ENCODE assay signal across 11 cellular contexts in genomic region chr3:119206611-119207511, GRCh38. TPM values are rescaled to one million over a fixed set of nuclear protein-coding genes. Genes with fewer than 3 reads are reported as not detected.
DNase-seq lines count a peak whose midpoint lies in the region; ATAC-seq and TF ChIP-seq lines count a peak whose summit lies in the region.
"Had no signal": no experiment of that assay in that cellular context is flagged by ENCODE, and none has a peak within 500 bp of the region (broad histone marks: within the 10 kb centered on the region; RNA-seq: fewer than 3 reads in every experiment).

No MANE protein-coding gene starts in this region.

- intact Hi-C loops in posterior vena cava (cut with DNase I) = no loop called here

- H3K4me1 Mint-ChIP-seq in GM23338 (peaks cover 12% of the 10 kb centered on the region; the same call in 2 of the 3 replicates), neural progenitor cell (peaks cover 15% of the 10 kb centered on the region)

- H3K27ac Mint-ChIP-seq in GM23338 = no peak overlapping the region
- H3K27ac Mint-ChIP-seq in neural progenitor cell = no peak overlapping the region

- H3K9me3 Mint-ChIP-seq in GM23338 (peaks cover 3% of the 10 kb centered on the region; the same call in 1 of the 3 replicates), neural progenitor cell (no peaks in the 10 kb centered on the region)

- H3K79me2 ChIP-seq in GM23338 (replicated peaks; ENCODE audit: insufficient read depth) (no peaks in the 10 kb centered on the region), neural progenitor cell (ENCODE audit: low read depth) (no peaks in the 10 kb centered on the region)

- no peak overlapping the region for H3K9ac ChIP-seq in neural progenitor cell

- H3F3A ChIP-seq in GM23338 (replicated peaks; ENCODE audit: low read depth) (no peaks in the 10 kb centered on the region), neural progenitor cell (ENCODE audit: low read depth) (no peaks in the 10 kb centered on the region)

- H3K4me3 Mint-ChIP-seq in GM23338 (no peak overlapping the region), neural progenitor cell (no peak overlapping the region)

- peak in 1 of 2 experiments; percentile 24; a peak in 1 of 4 replicates for TF ChIP-seq CTCF in GM23338 (conservative IDR thresholded peaks at IDR 0.05; ENCODE audit: low read depth in 2 of 2)
- peak; percentile 33 for TF ChIP-seq CTCF in epithelial cell of esophagus (IDR thresholded peaks at IDR 0.05; ENCODE audit: insufficient read depth, low read depth, low read length, missing control alignments)
- TF ChIP-seq CTCF in neural progenitor cell (IDR thresholded peaks at IDR 0.05) = no peak

- no peaks in the 10 kb centered on the region for H3K9me2 ChIP-seq in GM23338 (ENCODE audit: insufficient read depth)

- no peak overlapping the region for H3K4me2 ChIP-seq in GM23338
- H3K4me2 ChIP-seq in neural progenitor cell = no peak overlapping the region

- H3K36me3 Mint-ChIP-seq in GM23338 (ENCODE audit: low read depth) = peaks cover 9% of the 10 kb centered on the region
- peaks cover 14% of the 10 kb centered on the region for H3K36me3 Mint-ChIP-seq in neural progenitor cell

- H3K36me3 ChIP-seq in GM23338 (ENCODE audit: insufficient read depth) = peaks cover 8% of the 10 kb centered on the region; the same call in 1 of the 2 replicates
- H3K36me3 ChIP-seq in neural progenitor cell = no peaks in the 10 kb centered on the region

- H3K4me3 ChIP-seq in GM23338 = no peak overlapping the region
- H3K4me3 ChIP-seq in epithelial cell of esophagus (ENCODE audit: low read length) = no peak overlapping the region
- no peak overlapping the region for H3K4me3 ChIP-seq in neural progenitor cell

- peaks cover 6% of the 10 kb centered on the region for H3K27me3 Mint-ChIP-seq in GM23338 (ENCODE audit: insufficient read depth, low read depth, poor library complexity)
- no peaks in the 10 kb centered on the region for H3K27me3 Mint-ChIP-seq in neural progenitor cell (ENCODE audit: insufficient read depth, low read depth)

- H3K4me1 ChIP-seq in GM23338 (ENCODE audit: insufficient read depth) = peaks cover 9% of the 10 kb centered on the region
- H3K4me1 ChIP-seq in neural progenitor cell = no peaks in the 10 kb centered on the region

- H3K27ac ChIP-seq in GM23338 (ENCODE audit: low read depth) (peak overlapping the region; percentile 74; the same call in 1 of the 2 replicates), neural progenitor cell (no peak overlapping the region)
- H3K27ac ChIP-seq: WERI-Rb-1 had no signal

- ATAC-seq in GM23338 = peak; percentile 84
- ATAC-seq in GM19023 (IDR thresholded peaks at IDR 0.05; ENCODE audit: unreplicated experiment) = no peak

- H2AFZ ChIP-seq in GM23338 = no peak overlapping the region
- no peak overlapping the region for H2AFZ ChIP-seq in neural progenitor cell (replicated peaks)

- H3K9me3 ChIP-seq in neural progenitor cell (ENCODE audit: low read depth) = no peaks in the 10 kb centered on the region

- H3K27me3 ChIP-seq in GM23338 (ENCODE audit: insufficient read depth) = no peaks in the 10 kb centered on the region
- no peaks in the 10 kb centered on the region for H3K27me3 ChIP-seq in neural progenitor cell

- DNase-seq in GM23338 (ENCODE audit: low spot score) (peak; percentile 36), NCI-H2171 treated with DMSO at 0.1 percent for 48 hours (lab: John Stamatoyannopoulos, UW) (peak; percentile 80), epithelial cell of esophagus (ENCODE audit: low read depth) (peak; percentile 90), neural progenitor cell (ENCODE audit: low spot score) (peak; percentile 6), posterior vena cava (ENCODE audit: low spot score) (no peak), inferior parietal cortex (ENCODE audit: extremely low spot score) (no peak), COLO829 (ENCODE audit: low spot score) (no peak)
- DNase-seq: kidney glomerular epithelial cell, WERI-Rb-1 had no signal

- H4K20me1 ChIP-seq in GM23338 (replicated peaks; ENCODE audit: insufficient read depth) (peaks cover 11% of the 10 kb centered on the region; the same call in 1 of the 2 replicates), neural progenitor cell (ENCODE audit: low read depth) (no peaks in the 10 kb centered on the region)

TF ChIP-seq in GM23338, 12 proteins besides CTCF, POLR2A, EP300 and RAD21 (continues in another document):
- TF ChIP-seq EZH2 (IDR thresholded peaks at IDR 0.05; ENCODE audit: low read depth, unreplicated experiment) (no peak), CREB1 (CRISPR knock-in tag; IDR thresholded peaks at IDR 0.05; ENCODE audit: low read depth) (no peak), STAT1 (IDR thresholded peaks at IDR 0.05; ENCODE audit: unreplicated experiment) (no peak), ZNF331 (CRISPR knock-in tag; IDR thresholded peaks at IDR 0.05; ENCODE audit: low read depth) (no peak), EZH2phosphoT487 (IDR thresholded peaks at IDR 0.05; ENCODE audit: unreplicated experiment) (no peak)
- TF ChIP-seq, protein P1, sequence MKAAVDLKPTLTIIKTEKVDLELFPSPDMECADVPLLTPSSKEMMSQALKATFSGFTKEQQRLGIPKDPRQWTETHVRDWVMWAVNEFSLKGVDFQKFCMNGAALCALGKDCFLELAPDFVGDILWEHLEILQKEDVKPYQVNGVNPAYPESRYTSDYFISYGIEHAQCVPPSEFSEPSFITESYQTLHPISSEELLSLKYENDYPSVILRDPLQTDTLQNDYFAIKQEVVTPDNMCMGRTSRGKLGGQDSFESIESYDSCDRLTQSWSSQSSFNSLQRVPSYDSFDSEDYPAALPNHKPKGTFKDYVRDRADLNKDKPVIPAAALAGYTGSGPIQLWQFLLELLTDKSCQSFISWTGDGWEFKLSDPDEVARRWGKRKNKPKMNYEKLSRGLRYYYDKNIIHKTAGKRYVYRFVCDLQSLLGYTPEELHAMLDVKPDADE (IDR thresholded peaks at IDR 0.05) = no peak
- TF ChIP-seq, protein P2, sequence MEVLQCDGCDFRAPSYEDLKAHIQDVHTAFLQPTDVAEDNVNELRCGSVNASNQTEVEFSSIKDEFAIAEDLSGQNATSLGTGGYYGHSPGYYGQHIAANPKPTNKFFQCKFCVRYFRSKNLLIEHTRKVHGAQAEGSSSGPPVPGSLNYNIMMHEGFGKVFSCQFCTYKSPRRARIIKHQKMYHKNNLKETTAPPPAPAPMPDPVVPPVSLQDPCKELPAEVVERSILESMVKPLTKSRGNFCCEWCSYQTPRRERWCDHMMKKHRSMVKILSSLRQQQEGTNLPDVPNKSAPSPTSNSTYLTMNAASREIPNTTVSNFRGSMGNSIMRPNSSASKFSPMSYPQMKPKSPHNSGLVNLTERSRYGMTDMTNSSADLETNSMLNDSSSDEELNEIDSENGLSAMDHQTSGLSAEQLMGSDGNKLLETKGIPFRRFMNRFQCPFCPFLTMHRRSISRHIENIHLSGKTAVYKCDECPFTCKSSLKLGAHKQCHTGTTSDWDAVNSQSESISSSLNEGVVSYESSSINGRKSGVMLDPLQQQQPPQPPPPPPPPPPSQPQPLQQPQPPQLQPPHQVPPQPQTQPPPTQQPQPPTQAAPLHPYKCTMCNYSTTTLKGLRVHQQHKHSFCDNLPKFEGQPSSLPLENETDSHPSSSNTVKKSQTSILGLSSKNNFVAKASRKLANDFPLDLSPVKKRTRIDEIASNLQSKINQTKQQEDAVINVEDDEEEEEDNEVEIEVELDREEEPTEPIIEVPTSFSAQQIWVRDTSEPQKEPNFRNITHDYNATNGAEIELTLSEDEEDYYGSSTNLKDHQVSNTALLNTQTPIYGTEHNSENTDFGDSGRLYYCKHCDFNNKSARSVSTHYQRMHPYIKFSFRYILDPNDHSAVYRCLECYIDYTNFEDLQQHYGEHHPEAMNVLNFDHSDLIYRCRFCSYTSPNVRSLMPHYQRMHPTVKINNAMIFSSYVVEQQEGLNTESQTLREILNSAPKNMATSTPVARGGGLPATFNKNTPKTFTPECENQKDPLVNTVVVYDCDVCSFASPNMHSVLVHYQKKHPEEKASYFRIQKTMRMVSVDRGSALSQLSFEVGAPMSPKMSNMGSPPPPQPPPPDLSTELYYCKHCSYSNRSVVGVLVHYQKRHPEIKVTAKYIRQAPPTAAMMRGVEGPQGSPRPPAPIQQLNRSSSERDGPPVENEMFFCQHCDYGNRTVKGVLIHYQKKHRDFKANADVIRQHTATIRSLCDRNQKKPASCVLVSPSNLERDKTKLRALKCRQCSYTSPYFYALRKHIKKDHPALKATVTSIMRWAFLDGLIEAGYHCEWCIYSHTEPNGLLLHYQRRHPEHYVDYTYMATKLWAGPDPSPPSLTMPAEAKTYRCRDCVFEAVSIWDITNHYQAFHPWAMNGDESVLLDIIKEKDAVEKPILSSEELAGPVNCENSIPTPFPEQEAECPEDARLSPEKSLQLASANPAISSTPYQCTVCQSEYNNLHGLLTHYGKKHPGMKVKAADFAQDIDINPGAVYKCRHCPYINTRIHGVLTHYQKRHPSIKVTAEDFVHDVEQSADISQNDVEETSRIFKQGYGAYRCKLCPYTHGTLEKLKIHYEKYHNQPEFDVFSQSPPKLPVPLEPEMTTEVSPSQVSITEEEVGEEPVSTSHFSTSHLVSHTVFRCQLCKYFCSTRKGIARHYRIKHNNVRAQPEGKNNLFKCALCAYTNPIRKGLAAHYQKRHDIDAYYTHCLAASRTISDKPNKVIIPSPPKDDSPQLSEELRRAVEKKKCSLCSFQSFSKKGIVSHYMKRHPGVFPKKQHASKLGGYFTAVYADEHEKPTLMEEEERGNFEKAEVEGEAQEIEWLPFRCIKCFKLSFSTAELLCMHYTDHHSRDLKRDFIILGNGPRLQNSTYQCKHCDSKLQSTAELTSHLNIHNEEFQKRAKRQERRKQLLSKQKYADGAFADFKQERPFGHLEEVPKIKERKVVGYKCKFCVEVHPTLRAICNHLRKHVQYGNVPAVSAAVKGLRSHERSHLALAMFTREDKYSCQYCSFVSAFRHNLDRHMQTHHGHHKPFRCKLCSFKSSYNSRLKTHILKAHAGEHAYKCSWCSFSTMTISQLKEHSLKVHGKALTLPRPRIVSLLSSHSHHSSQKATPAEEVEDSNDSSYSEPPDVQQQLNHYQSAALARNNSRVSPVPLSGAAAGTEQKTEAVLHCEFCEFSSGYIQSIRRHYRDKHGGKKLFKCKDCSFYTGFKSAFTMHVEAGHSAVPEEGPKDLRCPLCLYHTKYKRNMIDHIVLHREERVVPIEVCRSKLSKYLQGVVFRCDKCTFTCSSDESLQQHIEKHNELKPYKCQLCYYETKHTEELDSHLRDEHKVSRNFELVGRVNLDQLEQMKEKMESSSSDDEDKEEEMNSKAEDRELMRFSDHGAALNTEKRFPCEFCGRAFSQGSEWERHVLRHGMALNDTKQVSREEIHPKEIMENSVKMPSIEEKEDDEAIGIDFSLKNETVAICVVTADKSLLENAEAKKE (CRISPR knock-in tag; IDR thresholded peaks at IDR 0.05) = no peak

RNA-seq across cellular contexts. Expression of gene UPK1B, which starts 33.5 kb away (rescaled TPM):
- 0.66 TPM in 1 of 2 replicates, not detected in the other for total RNA-seq in GM23338 (2014; rRNA removed; shearing (Covaris generic))
- polyA plus RNA-seq in GM23338 (2016; fragmentation: Nextera tagmentation; extraction: Ambion mirVana) = 0.26 and 0.39 TPM in 2 replicates
- total RNA-seq in neural progenitor cell (ENCODE audit: low replicate concordance) = 0.65 TPM in 1 of 2 replicates, not detected in the other
- total RNA-seq in posterior vena cava = not detected
- total RNA-seq: endothelial cell of umbilical vein had no signal
- polyA plus RNA-seq: endothelial cell of umbilical vein had no signal

RNA-seq across cellular contexts. Expression of gene B4GALT4, which starts 33.8 kb away (rescaled TPM):
- 37.9 and 45.3 TPM in 2 replicates for total RNA-seq in GM23338 (2014; rRNA removed; shearing (Covaris generic))
- polyA plus RNA-seq in GM23338 (2016; fragmentation: Nextera tagmentation; extraction: Ambion mirVana) = 35.2 and 38.3 TPM in 2 replicates
- total RNA-seq in neural progenitor cell (ENCODE audit: low replicate concordance) (34.8 and 47.0 TPM in 2 replicates), posterior vena cava (10 to 100 TPM; 19.0 to 19.7 TPM)

Comparison
In these comparisons a context has a peak if more than half of its experiments do, and no peak if none do; other contexts are left out.
1. DNase-seq: peak in GM23338 (single experiment), NCI-H2171 treated with DMSO at 0.1 percent for 48 hours (single experiment), epithelial cell of esophagus (single experiment) and neural progenitor cell (single experiment); none in posterior vena cava (single experiment), inferior parietal cortex (single experiment) and COLO829 (single experiment).